ENCODE assay signal across 21 cellular contexts in genomic region chr22:24836282-24836681, GRCh38.
"Had no signal": no experiment of that assay in that cellular context is flagged by ENCODE, and none has a peak within 500 bp of the region (broad histone marks: within the 10 kb centered on the region; RNA-seq: fewer than 3 reads in every experiment).

No MANE protein-coding gene starts in this region.

- H3K9me3 ChIP-seq: gastroesophageal sphincter, thoracic aorta, upper lobe of right lung had no signal

- H3K27ac ChIP-seq: brain microvascular endothelial cell, coronary artery, gastroesophageal sphincter, heart right ventricle, thoracic aorta, upper lobe of right lung had no signal

- H3K27ac Mint-ChIP-seq: activated T-helper 1 cell treated with anti-CD3 and anti-CD28 coated beads, Interleukin-12 subunit alpha, Interleukin-12 subunit beta, Interleukin-2, Interleukin-4 antibody, amounts not matched to agents 30 ng/mL and 10 ng/mL and 1 ng/mL, durations not matched to agents 14 hours and 24 hours and 36 hours; mesothelial cell of epicardium; nephron had no signal

- ATAC-seq: gastroesophageal sphincter, sciatic nerve, upper lobe of right lung had no signal

- H3K4me1 ChIP-seq: gastroesophageal sphincter, upper lobe of right lung had no signal

- H3K27me3 ChIP-seq: brain microvascular endothelial cell, gastroesophageal sphincter, heart right ventricle, upper lobe of right lung had no signal

- H3K4me1 Mint-ChIP-seq: central memory CD8-positive, alpha-beta T cell; nephron had no signal

- H3K36me3 ChIP-seq: brain microvascular endothelial cell, gastroesophageal sphincter, heart right ventricle, upper lobe of right lung had no signal

- H3K9me3 Mint-ChIP-seq: activated T-helper 1 cell treated with anti-CD3 and anti-CD28 coated beads, Interleukin-12 subunit alpha, Interleukin-12 subunit beta, Interleukin-2, Interleukin-4 antibody, amounts not matched to agents 30 ng/mL and 10 ng/mL and 1 ng/mL, durations not matched to agents 14 hours and 24 hours and 36 hours; central memory CD8-positive, alpha-beta T cell had no signal

- H3K36me3 Mint-ChIP-seq: mesothelial cell of epicardium had no signal

- H3K4me3 Mint-ChIP-seq: activated T-helper 1 cell treated with anti-CD3 and anti-CD28 coated beads, Interleukin-12 subunit alpha, Interleukin-12 subunit beta, Interleukin-2, Interleukin-4 antibody, amounts not matched to agents 30 ng/mL and 10 ng/mL and 1 ng/mL, durations not matched to agents 14 hours and 24 hours and 36 hours; central memory CD8-positive, alpha-beta T cell; mesothelial cell of epicardium; nephron had no signal

- H3K4me3 ChIP-seq: coronary artery, gastroesophageal sphincter, heart right ventricle, lung, smooth muscle cell, thoracic aorta, upper lobe of right lung had no signal

- DNase-seq: activated CD4-positive, alpha-beta T cell treated with anti-CD3 and anti-CD28 coated beads, Interleukin-2, amount 50 U/mL, for 4 hours; activated CD4-positive, CD25-positive, alpha-beta regulatory T cell treated with anti-CD3 and anti-CD28 coated beads, Interleukin-2, amount 50 U/mL, for 72 hours; activated naive CD4-positive, alpha-beta T cell; anterior cingulate cortex; brain microvascular endothelial cell; heart right ventricle; left cardiac atrium; stimulated activated CD4-positive, alpha-beta T cell treated with anti-CD3 and anti-CD28 coated beads, Interleukin-4, amount 100 ng/mL, for 1 hour; T-helper 1 cell; T1000; upper lobe of right lung had no signal

- H3K27me3 Mint-ChIP-seq: central memory CD8-positive, alpha-beta T cell had no signal
